In the genomic region with DNA sequence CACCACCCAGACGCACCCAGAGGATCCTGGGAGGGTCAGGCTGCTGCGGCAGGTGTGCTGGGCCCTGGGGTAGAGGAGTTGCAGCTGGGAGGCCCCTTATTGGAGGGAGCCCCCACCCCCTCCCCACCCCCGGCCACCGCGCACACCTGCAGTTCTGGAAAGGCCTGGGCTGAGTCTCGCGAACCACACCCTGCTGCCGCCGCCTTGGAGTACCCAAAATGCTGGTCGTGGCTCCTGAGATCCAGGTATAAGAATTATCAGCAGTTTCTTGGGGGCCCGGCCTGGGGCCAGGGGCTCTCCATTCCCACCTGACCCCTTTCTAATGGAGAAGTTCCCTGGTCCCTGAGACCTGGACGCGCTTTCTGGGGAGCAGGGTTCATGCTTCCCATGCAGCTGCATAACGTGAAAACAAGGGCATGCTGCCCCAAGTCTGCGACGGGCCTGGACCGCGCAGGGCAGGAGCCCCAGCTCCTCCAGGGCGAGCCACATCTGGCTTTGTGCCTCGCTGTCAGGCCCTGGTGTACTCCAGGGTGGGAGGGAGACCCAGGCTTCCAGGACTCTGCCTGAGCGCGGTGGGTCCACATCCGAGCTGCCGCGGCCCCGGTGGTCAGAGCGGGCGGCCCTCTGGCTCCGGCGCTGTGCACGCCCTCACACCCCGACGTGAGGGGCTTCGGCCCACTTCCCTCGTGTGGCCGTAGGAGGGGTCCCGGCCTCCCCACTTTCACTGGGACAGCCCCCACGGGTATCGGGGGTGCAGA, we compare ENCODE assay signal across 18 cellular contexts. TPM values are rescaled to one million over a fixed set of nuclear protein-coding genes. Genes with fewer than 3 reads are reported as not detected.
DNase-seq lines count a peak whose midpoint lies in the region; ATAC-seq and TF ChIP-seq lines count a peak whose summit lies in the region.
"Had no signal": no experiment of that assay in that cellular context is flagged by ENCODE, and none has a peak within 500 bp of the region (broad histone marks: within the 10 kb centered on the region; RNA-seq: fewer than 3 reads in every experiment).

No MANE protein-coding gene starts in this region.

- no peak for DNase-seq in activated naive CD8-positive, alpha-beta T cell treated with anti-CD3 and anti-CD28 coated beads, Interleukin-2, amount 10 ng/mL, durations not matched to agents 7 days and 5 days
- no peak for DNase-seq in activated naive CD8-positive, alpha-beta T cell treated with anti-CD3 and anti-CD28 coated beads for 36 hours
- no peak for DNase-seq in CD8-positive, alpha-beta T cell
- peak; percentile 51 for DNase-seq in sciatic nerve (ENCODE audit: low spot score)
- DNase-seq in GDM1 (lab: John Stamatoyannopoulos, UW) = no peak
- no peak for DNase-seq in DMS79 (lab: John Stamatoyannopoulos, UW)
- DNase-seq: ACHN; AML-193; H7; Karpas-422; MG63; NCI-H1092 treated with DMSO at 0.1 percent for 48 hours; NCI-H69; NK-92 treated with Interleukin-12 subunit alpha and Interleukin-12 subunit beta, amount 100 ng/mL, for 24 hours; OCI-M1; RPMI8226 had no signal

- H3K4me1 Mint-ChIP-seq in activated naive CD8-positive, alpha-beta T cell treated with anti-CD3 and anti-CD28 coated beads, Interleukin-2, amount 10 ng/mL, durations not matched to agents 7 days and 5 days = peaks cover 37% of the 10 kb centered on the region
- H3K4me1 Mint-ChIP-seq in activated naive CD8-positive, alpha-beta T cell treated with anti-CD3 and anti-CD28 coated beads for 36 hours = peaks cover 34% of the 10 kb centered on the region
- peaks cover 56% of the 10 kb centered on the region for H3K4me1 Mint-ChIP-seq in CD8-positive, alpha-beta T cell (ENCODE audit: low read depth)
- peaks cover 87% of the 10 kb centered on the region for H3K4me1 Mint-ChIP-seq in dendritic cell treated with granulocyte-macrophage colony-stimulating factor and Interleukin-4, amounts not matched to agents 40 ng/mL and 50 ng/mL, for 4 days (ENCODE audit: low read depth)

- intact Hi-C loops in CD8-positive, alpha-beta T cell (cut with DNase I, micrococcal nuclease) = no loop called here
- intact Hi-C loops in dendritic cell treated with granulocyte-macrophage colony-stimulating factor and Interleukin-4, amounts not matched to agents 40 ng/mL and 50 ng/mL, for 4 days (cut with micrococcal nuclease) = no loop called here
- intact Hi-C loops in sciatic nerve (cut with DNase I) = no loop called here

- H3K4me3 Mint-ChIP-seq in activated naive CD8-positive, alpha-beta T cell treated with anti-CD3 and anti-CD28 coated beads, Interleukin-2, amount 10 ng/mL, durations not matched to agents 7 days and 5 days = no peak overlapping the region
- no peak overlapping the region for H3K4me3 Mint-ChIP-seq in activated naive CD8-positive, alpha-beta T cell treated with anti-CD3 and anti-CD28 coated beads for 36 hours
- no peak overlapping the region for H3K4me3 Mint-ChIP-seq in CD8-positive, alpha-beta T cell
- H3K4me3 Mint-ChIP-seq in dendritic cell treated with granulocyte-macrophage colony-stimulating factor and Interleukin-4, amounts not matched to agents 40 ng/mL and 50 ng/mL, for 4 days = no peak overlapping the region

- H3K9me3 Mint-ChIP-seq in activated naive CD8-positive, alpha-beta T cell treated with anti-CD3 and anti-CD28 coated beads, Interleukin-2, amount 10 ng/mL, durations not matched to agents 7 days and 5 days = no peaks in the 10 kb centered on the region
- H3K9me3 Mint-ChIP-seq in activated naive CD8-positive, alpha-beta T cell treated with anti-CD3 and anti-CD28 coated beads for 36 hours = no peaks in the 10 kb centered on the region
- H3K9me3 Mint-ChIP-seq in CD8-positive, alpha-beta T cell = no peaks in the 10 kb centered on the region
- H3K9me3 Mint-ChIP-seq in dendritic cell treated with granulocyte-macrophage colony-stimulating factor and Interleukin-4, amounts not matched to agents 40 ng/mL and 50 ng/mL, for 4 days = no peaks in the 10 kb centered on the region

- CTCF ChIA-PET in CD8-positive, alpha-beta T cell (lab: Charles Lee) = no interaction called here

- H3K4me3 ChIP-seq in CD8-positive, alpha-beta T cell (ENCODE audit: low read depth, low read length) = no peak overlapping the region
- H3K4me3 ChIP-seq: MG63 had no signal

- H3K27ac Mint-ChIP-seq in activated naive CD8-positive, alpha-beta T cell treated with anti-CD3 and anti-CD28 coated beads, Interleukin-2, amount 10 ng/mL, durations not matched to agents 7 days and 5 days = peak overlapping the region; percentile 90
- no peak overlapping the region for H3K27ac Mint-ChIP-seq in activated naive CD8-positive, alpha-beta T cell treated with anti-CD3 and anti-CD28 coated beads for 36 hours
- peak overlapping the region; percentile 49 for H3K27ac Mint-ChIP-seq in CD8-positive, alpha-beta T cell
- H3K27ac Mint-ChIP-seq in dendritic cell treated with granulocyte-macrophage colony-stimulating factor and Interleukin-4, amounts not matched to agents 40 ng/mL and 50 ng/mL, for 4 days = peak overlapping the region; percentile 69

- no peak for TF ChIP-seq CTCF in CD8-positive, alpha-beta T cell (IDR thresholded peaks at IDR 0.05)

- no peaks in the 10 kb centered on the region for H3K9me3 ChIP-seq in CD8-positive, alpha-beta T cell (ENCODE audit: low read length)
- H3K9me3 ChIP-seq: MG63 had no signal

- no peaks in the 10 kb centered on the region for H3K27me3 ChIP-seq in CD8-positive, alpha-beta T cell (ENCODE audit: insufficient read depth, low read length)
- H3K27me3 ChIP-seq: MG63 had no signal

- peaks cover 22% of the 10 kb centered on the region for H3K36me3 ChIP-seq in CD8-positive, alpha-beta T cell (ENCODE audit: insufficient read depth, low read length)
- H3K36me3 ChIP-seq: MG63 had no signal

- POLR2A ChIA-PET in activated naive CD8-positive, alpha-beta T cell treated with anti-CD3 and anti-CD28 coated beads, Interleukin-2, amount 10 ng/mL, durations not matched to agents 7 days and 5 days (lab: Charles Lee) = interaction anchor here (0.5 to 4.0 kb wide), 4 partner anchors 8 to 54 kb away, joined by 3 to 45 read pairs (median 14); a partner anchor contains a TSS
- POLR2A ChIA-PET in CD8-positive, alpha-beta T cell (lab: Charles Lee) = no interaction called here

- H3K27ac ChIP-seq in CD8-positive, alpha-beta T cell (ENCODE audit: low read depth, low read length) = no peak overlapping the region

- peaks cover 11% of the 10 kb centered on the region for H3K36me3 Mint-ChIP-seq in activated naive CD8-positive, alpha-beta T cell treated with anti-CD3 and anti-CD28 coated beads, Interleukin-2, amount 10 ng/mL, durations not matched to agents 7 days and 5 days
- H3K36me3 Mint-ChIP-seq in activated naive CD8-positive, alpha-beta T cell treated with anti-CD3 and anti-CD28 coated beads for 36 hours = peaks cover 4% of the 10 kb centered on the region
- H3K36me3 Mint-ChIP-seq in CD8-positive, alpha-beta T cell = peaks cover 26% of the 10 kb centered on the region
- peaks cover 47% of the 10 kb centered on the region for H3K36me3 Mint-ChIP-seq in dendritic cell treated with granulocyte-macrophage colony-stimulating factor and Interleukin-4, amounts not matched to agents 40 ng/mL and 50 ng/mL, for 4 days (ENCODE audit: low read depth)

- H3K4me1 ChIP-seq in CD8-positive, alpha-beta T cell (ENCODE audit: insufficient read depth, low read length) = peaks cover 52% of the 10 kb centered on the region

- no peak for ATAC-seq in activated naive CD8-positive, alpha-beta T cell treated with anti-CD3 and anti-CD28 coated beads, Interleukin-2, amount 10 ng/mL, durations not matched to agents 7 days and 5 days (ENCODE audit: low read depth)
- no peak for ATAC-seq in CD8-positive, alpha-beta T cell
- ATAC-seq in sciatic nerve = no peak

- H3K27me3 Mint-ChIP-seq in activated naive CD8-positive, alpha-beta T cell treated with anti-CD3 and anti-CD28 coated beads, Interleukin-2, amount 10 ng/mL, durations not matched to agents 7 days and 5 days = no peaks in the 10 kb centered on the region
- H3K27me3 Mint-ChIP-seq in activated naive CD8-positive, alpha-beta T cell treated with anti-CD3 and anti-CD28 coated beads for 36 hours = no peaks in the 10 kb centered on the region
- H3K27me3 Mint-ChIP-seq in CD8-positive, alpha-beta T cell (ENCODE audit: low read depth) = no peaks in the 10 kb centered on the region
- H3K27me3 Mint-ChIP-seq in dendritic cell treated with granulocyte-macrophage colony-stimulating factor and Interleukin-4, amounts not matched to agents 40 ng/mL and 50 ng/mL, for 4 days = peaks cover 7% of the 10 kb centered on the region

RNA-seq across cellular contexts. Expression of a gene that starts 7.3 kb away (rescaled TPM):
- total RNA-seq in activated naive CD8-positive, alpha-beta T cell treated with anti-CD3 and anti-CD28 coated beads, Interleukin-2, amount 10 ng/mL, durations not matched to agents 7 days and 5 days = 10 to 100 TPM; 14.4 to 15.0 TPM
- 1 to 10 TPM; 2.0 to 2.2 TPM for total RNA-seq in activated naive CD8-positive, alpha-beta T cell treated with anti-CD3 and anti-CD28 coated beads for 36 hours
- total RNA-seq in CD8-positive, alpha-beta T cell = 1 to 10 TPM; 3.1 to 3.4 TPM
- 0.53 TPM for total RNA-seq in sciatic nerve
- total RNA-seq: Daoy had no signal

RNA-seq across cellular contexts. Expression of a gene that starts 12.6 kb away (rescaled TPM):
- 100 to 1,000 TPM; 227 to 229 TPM for total RNA-seq in activated naive CD8-positive, alpha-beta T cell treated with anti-CD3 and anti-CD28 coated beads, Interleukin-2, amount 10 ng/mL, durations not matched to agents 7 days and 5 days
- 10 to 100 TPM; 58.7 to 59.0 TPM for total RNA-seq in activated naive CD8-positive, alpha-beta T cell treated with anti-CD3 and anti-CD28 coated beads for 36 hours
- total RNA-seq in CD8-positive, alpha-beta T cell = 100 to 1,000 TPM; 371 to 406 TPM
- 28.6 TPM for total RNA-seq in sciatic nerve

RNA-seq across cellular contexts. Expression of a gene that starts 12.7 kb away (rescaled TPM):
- total RNA-seq in activated naive CD8-positive, alpha-beta T cell treated with anti-CD3 and anti-CD28 coated beads, Interleukin-2, amount 10 ng/mL, durations not matched to agents 7 days and 5 days = 10 to 100 TPM; 22.8 to 25.7 TPM
- total RNA-seq in activated naive CD8-positive, alpha-beta T cell treated with anti-CD3 and anti-CD28 coated beads for 36 hours = 10 to 100 TPM; 59.7 to 62.7 TPM
- 10 to 100 TPM; 59.5 to 60.4 TPM for total RNA-seq in CD8-positive, alpha-beta T cell
- 20.6 TPM for total RNA-seq in sciatic nerve

RNA-seq across cellular contexts. Expression of a gene that starts 30.7 kb away (rescaled TPM):
- 10 to 100 TPM; 80.7 to 84.2 TPM for total RNA-seq in activated naive CD8-positive, alpha-beta T cell treated with anti-CD3 and anti-CD28 coated beads, Interleukin-2, amount 10 ng/mL, durations not matched to agents 7 days and 5 days
- 10 to 100 TPM; 53.3 to 56.6 TPM for total RNA-seq in activated naive CD8-positive, alpha-beta T cell treated with anti-CD3 and anti-CD28 coated beads for 36 hours
- 100 to 1,000 TPM; 118 to 124 TPM for total RNA-seq in CD8-positive, alpha-beta T cell
- total RNA-seq in sciatic nerve = 64.4 TPM

RNA-seq across cellular contexts. Expression of a gene that starts 42.7 kb away (rescaled TPM):
- total RNA-seq in activated naive CD8-positive, alpha-beta T cell treated with anti-CD3 and anti-CD28 coated beads, Interleukin-2, amount 10 ng/mL, durations not matched to agents 7 days and 5 days = 100 to 1,000 TPM; 505 to 513 TPM
- total RNA-seq in activated naive CD8-positive, alpha-beta T cell treated with anti-CD3 and anti-CD28 coated beads for 36 hours = 100 to 1,000 TPM; 197 to 204 TPM
- 100 to 1,000 TPM; 312 to 320 TPM for total RNA-seq in CD8-positive, alpha-beta T cell
- 87.4 TPM for total RNA-seq in sciatic nerve
